ENCODE assay signal across 8 cellular contexts in the genomic region with DNA sequence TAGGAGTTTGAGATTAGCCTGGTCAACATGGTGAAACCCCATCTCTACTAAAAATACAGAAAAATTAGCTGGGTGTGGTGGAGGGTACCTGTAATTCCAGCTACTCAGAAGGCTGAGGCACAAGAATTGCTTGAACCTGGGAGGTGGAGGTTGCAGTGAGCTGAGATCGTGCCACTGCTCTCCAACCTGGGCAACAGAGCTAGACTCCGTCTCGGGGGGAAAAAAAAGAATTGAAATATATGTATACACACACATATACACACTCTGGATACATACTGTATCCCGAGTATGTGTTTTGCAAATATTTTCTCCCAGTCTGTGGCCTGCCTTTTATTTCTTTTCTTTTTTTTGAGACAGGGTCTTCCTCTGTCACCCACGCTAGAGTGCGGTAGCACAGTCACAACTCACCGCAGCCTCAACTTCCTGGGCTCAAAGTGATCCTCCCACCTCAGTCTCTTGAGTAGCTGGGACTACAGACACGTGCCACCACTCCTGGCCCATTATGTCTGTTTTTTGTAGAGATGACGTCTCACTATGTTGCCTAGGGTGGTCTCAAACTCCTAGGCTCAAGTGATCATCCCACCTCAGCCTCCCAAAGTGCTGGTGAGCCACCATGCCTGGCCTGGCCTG. TPM values are rescaled to one million over a fixed set of nuclear protein-coding genes. Genes with fewer than 3 reads are reported as not detected.
DNase-seq lines count a peak whose midpoint lies in the region; ATAC-seq and TF ChIP-seq lines count a peak whose summit lies in the region.
"Not testable (repeated sequence)": the region's sequence is repeated elsewhere in the genome, so short reads cannot be mapped to it uniquely, and the experiment has no call there.

No MANE protein-coding gene starts in this region.

- not testable (repeated sequence) for H3K27me3 ChIP-seq in BLaER1

- DNase-seq in activated CD4-positive, alpha-beta T cell treated with anti-CD3 and anti-CD28 coated beads, Interleukin-2, amount 50 U/mL, for 4 hours: peak; percentile 57 to 60
- DNase-seq in activated T-cell treated with anti-CD3 and anti-CD28 coated beads, Interleukin-2, amount 50 U/mL, for 1 hour: peak; percentile 62
- peak; percentile 58 for DNase-seq in activated naive CD4-positive, alpha-beta T cell treated with anti-CD3 and anti-CD28 coated beads, Interleukin-2, amount 50 U/mL, for 16 hours
- not testable (repeated sequence) for DNase-seq in mucosa of descending colon
- peak; percentile 56 to 66 for DNase-seq in stimulated activated CD4-positive, alpha-beta T cell treated with anti-CD3 and anti-CD28 coated beads, Interleukin-2, amount 100 ng/mL, for 24 hours
- peak; percentile 30 to 47 for DNase-seq in stimulated activated CD8-positive, alpha-beta memory T cell treated with anti-CD3 and anti-CD28 coated beads, Interleukin-2, amount 100 ng/mL, for 48 hours (ENCODE audit: low read depth in 2 of 2)

- H3K4me1 Mint-ChIP-seq in T-helper 1 cell treated with Interleukin-12 subunit alpha and Interleukin-12 subunit beta and Interleukin-4 antibody, amounts not matched to agents 30 μg/mL and 1 μg/mL, for 36 hours (ENCODE audit: low read depth): peaks cover 28% of the 10 kb centered on the region

- H3K27me3 Mint-ChIP-seq in T-helper 1 cell treated with Interleukin-12 subunit alpha and Interleukin-12 subunit beta and Interleukin-4 antibody, amounts not matched to agents 30 μg/mL and 1 μg/mL, for 36 hours (ENCODE audit: low read depth): not testable (repeated sequence)

- peaks cover 15% of the 10 kb centered on the region for H3K36me3 Mint-ChIP-seq in T-helper 1 cell treated with Interleukin-12 subunit alpha and Interleukin-12 subunit beta and Interleukin-4 antibody, amounts not matched to agents 30 μg/mL and 1 μg/mL, for 36 hours (ENCODE audit: low read depth)

- peak overlapping the region; percentile 49 for H3K4me3 Mint-ChIP-seq in T-helper 1 cell treated with Interleukin-12 subunit alpha and Interleukin-12 subunit beta and Interleukin-4 antibody, amounts not matched to agents 30 μg/mL and 1 μg/mL, for 36 hours

- H3K9ac ChIP-seq in BLaER1: not testable (repeated sequence)

- H3K27ac ChIP-seq in BLaER1: not testable (repeated sequence)

- not testable (repeated sequence) for H3K4me3 ChIP-seq in BLaER1, mucosa of descending colon

- peak overlapping the region; percentile 20 for H3K4me2 ChIP-seq in BLaER1

- TF ChIP-seq CTCF in mucosa of descending colon (IDR thresholded peaks at IDR 0.05): not testable (repeated sequence)

- intact Hi-C loops in mucosa of descending colon (cut with DNase I, micrococcal nuclease): not testable (repeated sequence)

- peaks cover 23% of the 10 kb centered on the region for H3K4me1 ChIP-seq in BLaER1
- not testable (repeated sequence) for H3K4me1 ChIP-seq in mucosa of descending colon (ENCODE audit: low read depth)

- H4K20me1 ChIP-seq in BLaER1: peaks cover 100% of the 10 kb centered on the region

- H3K36me3 ChIP-seq in BLaER1: peaks cover 60% of the 10 kb centered on the region
- not testable (repeated sequence) for H3K36me3 ChIP-seq in mucosa of descending colon (ENCODE audit: low read depth)

- not testable (repeated sequence) for H3K9me3 ChIP-seq in BLaER1, mucosa of descending colon

- peak; percentile 62 for ATAC-seq in mucosa of descending colon

- peak overlapping the region; percentile 68 for H3K27ac Mint-ChIP-seq in T-helper 1 cell treated with Interleukin-12 subunit alpha and Interleukin-12 subunit beta and Interleukin-4 antibody, amounts not matched to agents 30 μg/mL and 1 μg/mL, for 36 hours

- H3K9me3 Mint-ChIP-seq in T-helper 1 cell treated with Interleukin-12 subunit alpha and Interleukin-12 subunit beta and Interleukin-4 antibody, amounts not matched to agents 30 μg/mL and 1 μg/mL, for 36 hours: not testable (repeated sequence)

RNA-seq across cellular contexts. Expression of gene ASXL1, which starts 49.1 kb away (rescaled TPM):
- 10 to 100 TPM; 47.4 to 78.9 (median 52.3) TPM for total RNA-seq in mucosa of descending colon
